In the genomic region with DNA sequence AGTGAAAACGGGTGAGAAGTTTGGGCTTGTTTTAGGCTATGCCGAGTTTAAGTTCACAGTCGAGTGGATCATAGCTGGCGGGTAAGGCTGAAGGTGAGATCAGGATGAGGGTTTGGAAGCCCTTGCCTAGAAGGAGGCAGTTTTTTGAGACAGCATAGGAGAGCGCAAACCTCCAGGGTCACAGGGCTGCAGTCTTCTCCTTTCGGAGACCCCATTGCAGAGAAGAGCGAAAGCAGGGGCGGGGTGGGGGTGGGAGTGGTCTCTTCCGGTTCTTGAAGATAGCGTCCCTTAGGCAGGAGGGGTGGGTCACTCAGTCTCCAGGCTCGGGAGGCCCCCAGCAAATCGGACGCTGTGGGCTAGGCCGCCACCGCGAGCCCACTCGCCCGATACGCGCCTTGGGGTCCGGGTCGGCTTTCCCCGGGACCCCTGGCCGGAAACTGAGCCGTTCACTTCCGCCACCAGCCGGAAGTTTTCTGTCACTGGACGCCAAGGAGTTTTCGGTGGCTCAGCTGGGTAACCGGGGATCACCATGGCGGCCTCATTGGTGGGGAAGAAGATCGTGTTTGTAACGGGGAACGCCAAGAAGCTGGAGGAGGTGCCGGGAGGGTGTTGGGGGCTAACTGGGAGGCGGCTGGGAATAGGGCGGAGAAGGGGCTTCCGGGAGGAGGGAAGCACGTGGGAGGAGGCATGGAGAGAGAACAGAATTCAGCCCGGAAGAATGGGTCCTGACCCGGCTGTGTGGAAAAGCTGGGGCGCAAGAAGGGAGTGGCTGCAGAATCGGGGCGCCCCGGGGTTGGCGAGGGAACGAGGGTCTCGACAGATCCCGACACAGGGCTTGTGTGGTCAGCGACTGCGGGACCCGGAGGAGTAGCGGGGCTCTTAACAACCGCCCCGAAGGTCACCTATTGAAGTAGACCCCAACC, we compare ENCODE assay signal across 8 cellular contexts. TPM values are rescaled to one million over a fixed set of nuclear protein-coding genes. Genes with fewer than 3 reads are reported as not detected.
DNase-seq lines count a peak whose midpoint lies in the region; ATAC-seq, FAIRE-seq and TF ChIP-seq lines count a peak whose summit lies in the region.

Gene ITPA (plus strand): TSS at position 476 of the 923 bp plus-strand sequence. CDS start 54 bp downstream, at position 530.

- H3K27ac ChIP-seq in CD4-positive, alpha-beta memory T cell (ENCODE audit: low read depth, low read length) = peak within 1 kb of the TSS; percentile 72

- peak within 1 kb of the TSS; percentile 70 to 89 for H3K4me3 ChIP-seq in CD4-positive, alpha-beta memory T cell (ENCODE audit: low read length in 2 of 2)
- H3K4me3 ChIP-seq in epithelial cell of esophagus (ENCODE audit: low read length) (peak within 1 kb of the TSS; percentile 95), mucosa of descending colon (peak within 1 kb of the TSS; percentile 83)

- no peak for FAIRE-seq in H54 (lab: Jason Lieb, UNC)

- POLR2A ChIA-PET in CD4-positive, alpha-beta memory T cell (lab: Charles Lee; ENCODE audit: partially characterized antibody) = interaction anchor here (0.6 to 3.7 kb wide), 10 partner anchors 9 to 163 kb away, joined by 3 to 15 read pairs (median 6); partner anchors contain the start of genes FASTKD5, MRPS26, SLC4A11 and UBOX5

- peak; percentile 62 for TF ChIP-seq POLR2A in H54 (IDR thresholded peaks at IDR 0.05; ENCODE audit: low read depth, low read length)

- peaks cover 11 to 29% of the 10 kb centered on the region in 2 donors for H3K36me3 Mint-ChIP-seq in CD4-positive, alpha-beta memory T cell

- peak; percentile 61 for ATAC-seq in mucosa of descending colon
- ATAC-seq in HG03439 (IDR thresholded peaks at IDR 0.05; ENCODE audit: unreplicated experiment) = no peak

- intact Hi-C loops in CD4-positive, alpha-beta memory T cell (cut with micrococcal nuclease) = no loop called here
- intact Hi-C loops in mucosa of descending colon (cut with DNase I, micrococcal nuclease) = no loop called here

- H3K36me3 ChIP-seq in CD4-positive, alpha-beta memory T cell (ENCODE audit: insufficient read depth, low read length) = peaks cover 12% of the 10 kb centered on the region
- no peaks in the 10 kb centered on the region for H3K36me3 ChIP-seq in mucosa of descending colon (ENCODE audit: low read depth)

- H3K4me1 Mint-ChIP-seq in CD4-positive, alpha-beta memory T cell = peaks cover 20 to 47% (median 26%) of the 10 kb centered on the region in 4 donors

- H3K4me1 ChIP-seq in CD4-positive, alpha-beta memory T cell (ENCODE audit: insufficient read depth, low read length) = peaks cover 27% of the 10 kb centered on the region
- H3K4me1 ChIP-seq in mucosa of descending colon (ENCODE audit: low read depth) = peaks cover 9% of the 10 kb centered on the region

- no peaks in the 10 kb centered on the region for H3K9me3 ChIP-seq in CD4-positive, alpha-beta memory T cell (ENCODE audit: control insufficient read depth in 1 of 2, low read length in 2 of 2)
- no peaks in the 10 kb centered on the region for H3K9me3 ChIP-seq in mucosa of descending colon

- TF ChIP-seq CTCF in epithelial cell of esophagus (IDR thresholded peaks at IDR 0.05; ENCODE audit: insufficient read depth, low read depth, low read length, missing control alignments) (no peak), mucosa of descending colon (IDR thresholded peaks at IDR 0.05) (no peak)

- CTCF ChIA-PET in CD4-positive, alpha-beta memory T cell (lab: Charles Lee; ENCODE audit: partially characterized antibody) = interaction anchor here (1.6 to 2.7 kb wide), 2 partner anchors 9 to 156 kb away, joined by 5 to 19 read pairs; no protein-coding TSS in a partner anchor

- H3K27me3 Mint-ChIP-seq in CD4-positive, alpha-beta memory T cell = no peaks in the 10 kb centered on the region

- DNase-seq in CD4-positive, alpha-beta memory T cell = peak; percentile 43 to 54 (median 49)
- peak; percentile 68 for DNase-seq in H54 (ENCODE audit: insufficient read length, low spot score)
- DNase-seq in NCI-H82 treated with DMSO at 0.1 percent for 48 hours (lab: John Stamatoyannopoulos, UW; ENCODE audit: unreplicated experiment) = peak; percentile 2
- DNase-seq in activated CD8-positive, alpha-beta memory T cell treated with anti-CD3 and anti-CD28 coated beads, Interleukin-2, amount 50 U/mL, for 4 hours = peak; percentile 60
- DNase-seq in epithelial cell of esophagus (ENCODE audit: low read depth) = peak; percentile 36
- DNase-seq in mucosa of descending colon = peak; percentile 63 to 73 (median 68)
- DNase-seq in stimulated activated CD8-positive, alpha-beta memory T cell treated with anti-CD3 and anti-CD28 coated beads, Interleukin-7, amount 100 ng/mL, for 24 hours (ENCODE audit: low read depth) = peak; percentile 38

- peak within 1 kb of the TSS; percentile 84 to 97 (median 94) for H3K4me3 Mint-ChIP-seq in CD4-positive, alpha-beta memory T cell

- peak within 1 kb of the TSS; percentile 64 to 97 (median 95) for H3K27ac Mint-ChIP-seq in CD4-positive, alpha-beta memory T cell

- no peaks in the 10 kb centered on the region for H3K9me3 Mint-ChIP-seq in CD4-positive, alpha-beta memory T cell

- no peaks in the 10 kb centered on the region for H3K27me3 ChIP-seq in CD4-positive, alpha-beta memory T cell (ENCODE audit: insufficient read depth, low read length)

RNA-seq across cellular contexts. Expression of gene ITPA, which starts in this region (rescaled TPM):
- 10 to 100 TPM; 46.7 to 46.8 TPM for total RNA-seq in CD4-positive, alpha-beta memory T cell
- polyA plus RNA-seq in CD4-positive, alpha-beta memory T cell = 10 to 100 TPM; 48.1 to 75.9 TPM
- total RNA-seq in mucosa of descending colon = 10 to 100 TPM; 29.8 to 44.7 (median 43.8) TPM

Comparison
In these comparisons a context has a peak if more than half of its experiments do, and no peak if none do; other contexts are left out.
1. DNase-seq: peak in every context shown above with its lines; median percentile 68 in H54; 68 in mucosa of descending colon; 60 in activated CD8-positive, alpha-beta memory T cell treated with anti-CD3 and anti-CD28 coated beads, Interleukin-2, amount 50 U/mL, for 4 hours; 49 in CD4-positive, alpha-beta memory T cell; 38 in stimulated activated CD8-positive, alpha-beta memory T cell treated with anti-CD3 and anti-CD28 coated beads, Interleukin-7, amount 100 ng/mL, for 24 hours; 36 in epithelial cell of esophagus; 2 in NCI-H82 treated with DMSO at 0.1 percent for 48 hours.